8 cellular contexts compared by ENCODE assay signal in the genomic region with DNA sequence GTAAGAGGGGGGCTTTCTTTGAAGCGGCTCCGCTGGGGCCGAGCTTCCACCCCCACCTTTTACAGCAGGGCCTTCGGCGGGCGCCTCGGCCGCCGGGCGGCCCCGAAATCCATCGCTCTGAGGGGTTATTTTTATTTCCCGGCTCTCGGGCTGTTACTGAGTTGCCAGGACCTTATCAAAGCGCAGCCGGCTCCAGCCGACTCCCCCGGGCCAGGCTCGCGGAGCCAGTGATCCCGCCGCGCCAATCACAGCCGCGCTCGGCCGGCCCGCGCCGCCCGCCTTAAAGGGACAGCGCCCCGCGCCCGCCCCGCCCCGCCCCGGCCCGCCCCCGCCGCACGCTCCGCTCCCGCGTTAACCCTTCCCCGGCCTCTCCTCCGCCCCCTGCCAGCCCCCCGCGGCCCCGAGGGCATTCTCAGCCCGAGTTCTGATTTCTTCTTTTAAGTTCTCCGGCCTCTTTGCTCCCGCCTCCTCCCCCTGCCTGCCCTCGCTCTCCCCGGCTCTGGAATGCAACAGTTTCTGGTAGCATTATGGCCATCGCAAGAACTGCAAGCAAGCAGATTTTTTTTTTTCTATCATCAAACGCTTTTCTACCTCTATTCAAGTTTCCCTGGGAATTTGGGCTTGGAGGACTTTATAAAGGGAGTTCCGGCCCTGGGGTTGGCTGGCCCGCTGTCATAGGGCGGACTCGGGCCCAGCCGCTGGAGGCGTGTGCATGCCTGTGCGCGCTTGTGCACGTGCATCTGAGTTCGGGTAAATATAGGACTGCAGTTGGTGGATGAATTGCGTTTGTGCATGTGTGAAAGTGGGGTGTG. TPM values are rescaled to one million over a fixed set of nuclear protein-coding genes. Genes with fewer than 3 reads are reported as not detected.
A peak's percentile ranks its signal among the peaks of the same experiment; 100 is the strongest.
DNase-seq lines count a peak whose midpoint lies in the region; ATAC-seq and TF ChIP-seq lines count a peak whose summit lies in the region.

A gene with protein sequence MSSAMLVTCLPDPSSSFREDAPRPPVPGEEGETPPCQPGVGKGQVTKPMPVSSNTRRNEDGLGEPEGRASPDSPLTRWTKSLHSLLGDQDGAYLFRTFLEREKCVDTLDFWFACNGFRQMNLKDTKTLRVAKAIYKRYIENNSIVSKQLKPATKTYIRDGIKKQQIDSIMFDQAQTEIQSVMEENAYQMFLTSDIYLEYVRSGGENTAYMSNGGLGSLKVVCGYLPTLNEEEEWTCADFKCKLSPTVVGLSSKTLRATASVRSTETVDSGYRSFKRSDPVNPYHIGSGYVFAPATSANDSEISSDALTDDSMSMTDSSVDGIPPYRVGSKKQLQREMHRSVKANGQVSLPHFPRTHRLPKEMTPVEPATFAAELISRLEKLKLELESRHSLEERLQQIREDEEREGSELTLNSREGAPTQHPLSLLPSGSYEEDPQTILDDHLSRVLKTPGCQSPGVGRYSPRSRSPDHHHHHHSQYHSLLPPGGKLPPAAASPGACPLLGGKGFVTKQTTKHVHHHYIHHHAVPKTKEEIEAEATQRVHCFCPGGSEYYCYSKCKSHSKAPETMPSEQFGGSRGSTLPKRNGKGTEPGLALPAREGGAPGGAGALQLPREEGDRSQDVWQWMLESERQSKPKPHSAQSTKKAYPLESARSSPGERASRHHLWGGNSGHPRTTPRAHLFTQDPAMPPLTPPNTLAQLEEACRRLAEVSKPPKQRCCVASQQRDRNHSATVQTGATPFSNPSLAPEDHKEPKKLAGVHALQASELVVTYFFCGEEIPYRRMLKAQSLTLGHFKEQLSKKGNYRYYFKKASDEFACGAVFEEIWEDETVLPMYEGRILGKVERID (minus strand): TSS at position 255 of the 812 bp plus-strand sequence. CDS start 3,028 bp downstream, outside the sequence.

- H3K36me3 Mint-ChIP-seq in Caco-2 (ENCODE audit: insufficient read depth, unreplicated experiment) (peaks cover 11% of the 10 kb centered on the region), nephron (ENCODE audit: low read depth) (no peaks in the 10 kb centered on the region)

- POLR2A ChIA-PET in Caco-2 (lab: Charles Lee) = interaction anchor here (0.6 kb wide), 3 partner anchors 23 to 820 kb away, joined by 3 to 6 read pairs (median 4); no protein-coding TSS in a partner anchor

- peaks cover 24% of the 10 kb centered on the region for H3K4me1 Mint-ChIP-seq in Caco-2 (ENCODE audit: low read depth, unreplicated experiment)
- H3K4me1 Mint-ChIP-seq in nephron = peaks cover 14% of the 10 kb centered on the region

- H3K4me3 ChIP-seq in Caco-2 (ENCODE audit: low read depth, low read length) (peak within 1 kb of the TSS; percentile 86), fibroblast of the aortic adventitia (ENCODE audit: low read depth, low read length) (peak within 1 kb of the TSS; percentile 76)

- H3K27ac Mint-ChIP-seq in Caco-2 (ENCODE audit: unreplicated experiment) (peak within 1 kb of the TSS; percentile 91), nephron (peak within 1 kb of the TSS; percentile 85 to 97 (median 94))

- H3K4me3 Mint-ChIP-seq in Caco-2 (ENCODE audit: unreplicated experiment) (no peak within 1 kb of the TSS), nephron (peak within 1 kb of the TSS; percentile 81 to 93 (median 87))

- TF ChIP-seq CTCF in Caco-2 (IDR thresholded peaks at IDR 0.05; ENCODE audit: insufficient read depth in 1 of 2, low read depth in 1 of 2, low read length in 1 of 2, severe bottlenecking in 1 of 2, unreplicated experiment in 1 of 2) (peak; percentile 25 to 33), fibroblast of the aortic adventitia (IDR thresholded peaks at IDR 0.05; ENCODE audit: insufficient read depth, low read length) (peak; percentile 50), nephron (IDR thresholded peaks at IDR 0.05; ENCODE audit: unreplicated experiment in 3 of 3) (peak; percentile 8 to 37 (median 23))

- H3K27me3 Mint-ChIP-seq in Caco-2 (ENCODE audit: insufficient read depth, unreplicated experiment) = no peaks in the 10 kb centered on the region
- no peaks in the 10 kb centered on the region for H3K27me3 Mint-ChIP-seq in nephron (ENCODE audit: low read depth)

- BruUV-seq in Caco-2 (replicated peaks; lab: Mats Ljungman, UMichigan) = no TSS peak

- peaks cover 44% of the 10 kb centered on the region for H3K4me1 ChIP-seq in Caco-2

- no peaks in the 10 kb centered on the region for H3K9me3 Mint-ChIP-seq in Caco-2 (ENCODE audit: unreplicated experiment)
- no peaks in the 10 kb centered on the region for H3K9me3 Mint-ChIP-seq in nephron

- CTCF ChIA-PET in Caco-2 (lab: Charles Lee) = interaction anchor here (0.6 kb wide), 2 partner anchors 16 to 1633 kb away, joined by 3 to 7 read pairs; no protein-coding TSS in a partner anchor

- H3K27me3 ChIP-seq in Caco-2 (replicated peaks; ENCODE audit: control insufficient read depth, insufficient read depth, low read length) = no peaks in the 10 kb centered on the region

- intact Hi-C loops in Caco-2 (cut with micrococcal nuclease; ENCODE audit: unreplicated experiment) = loop anchor here (1.0 to 10.0 kb wide), 3 partner anchors 27 to 426 kb away; no protein-coding TSS in a partner anchor

- H3K9me3 ChIP-seq in Caco-2 = no peaks in the 10 kb centered on the region

- ATAC-seq in GM21528 (IDR thresholded peaks at IDR 0.05; ENCODE audit: low FRiP score, unreplicated experiment) = peak; percentile 78

- H3K36me3 ChIP-seq in Caco-2 (ENCODE audit: control insufficient read depth, insufficient read depth, low read length) = no peaks in the 10 kb centered on the region

- DNase-seq in Caco-2 (peak; percentile 96 to 97), HuH-7.5 (ENCODE audit: low spot score) (peak; percentile 100), RKO (ENCODE audit: low spot score) (peak; percentile 88), fibroblast of the aortic adventitia (ENCODE audit: low read depth) (peak; percentile 91)
- DNase-seq in activated effector memory CD4-positive, alpha-beta T cell treated with Interleukin-2 at 50 U/mL for 16 hours = peak; percentile 84
- peak; percentile 88 for DNase-seq in stimulated activated naive CD4-positive, alpha-beta T cell treated with Interleukin-2 at 50 U/mL for 16 hours (lab: John Stamatoyannopoulos, UW)

RNA-seq across cellular contexts. Expression of the gene that starts here (rescaled TPM):
- total RNA-seq in Caco-2 (2022) (141 and 168 TPM in 2 replicates), fibroblast of the aortic adventitia (ENCODE audit: low replicate concordance) (8.0 and 11.1 TPM in 2 replicates)

Comparison
In these comparisons a context has a peak if more than half of its experiments do, and no peak if none do; other contexts are left out.
1. Peak in every context shown above with its lines: DNase-seq, ATAC-seq and H3K4me3 ChIP-seq.
2. RNA of the gene that starts here (total RNA-seq): 141 to 168 TPM in Caco-2; 8.0 to 11.1 TPM in fibroblast of the aortic adventitia; every median in the first group is over 10 times any median in the second.